Comparison of ENCODE assay signal across 12 cellular contexts in genomic region chr7:54888736-54889082, GRCh38.
DNase-seq lines count a peak whose midpoint lies in the region; ATAC-seq and TF ChIP-seq lines count a peak whose summit lies in the region.
"Had no signal": no experiment of that assay in that cellular context is flagged by ENCODE, and none has a peak within 500 bp of the region (broad histone marks: within the 10 kb centered on the region; RNA-seq: fewer than 3 reads in every experiment).

No MANE protein-coding gene starts in this region.

- ATAC-seq in heart right ventricle (peak in 1 of 8 donors; percentile 47), GM21576 (IDR thresholded peaks at IDR 0.05; ENCODE audit: unreplicated experiment) (no peak)
- ATAC-seq: body of pancreas had no signal

- H3K36me3 ChIP-seq in adipocyte (ENCODE audit: control insufficient read depth, insufficient read depth, low read length, severe bottlenecking) (no peaks in the 10 kb centered on the region), heart right ventricle (no peaks in the 10 kb centered on the region), neural progenitor cell (no peaks in the 10 kb centered on the region)
- H3K36me3 ChIP-seq in CD8-positive, alpha-beta memory T cell (ENCODE audit: insufficient read depth, low read length), result no peaks in the 10 kb centered on the region

- H3K27me3 Mint-ChIP-seq in neural progenitor cell (ENCODE audit: insufficient read depth, low read depth), result no peaks in the 10 kb centered on the region
- H3K27me3 Mint-ChIP-seq in CD8-positive, alpha-beta memory T cell, result peaks cover 10 to 19% of the 10 kb centered on the region in 2 donors

- no peaks in the 10 kb centered on the region for H3F3A ChIP-seq in neural progenitor cell (ENCODE audit: low read depth)

- H3K4me1 Mint-ChIP-seq in neural progenitor cell, result peaks cover 20% of the 10 kb centered on the region
- no peaks in the 10 kb centered on the region for H3K4me1 Mint-ChIP-seq in CD8-positive, alpha-beta memory T cell

- no peaks in the 10 kb centered on the region for H4K20me1 ChIP-seq in neural progenitor cell (ENCODE audit: low read depth)

- no peaks in the 10 kb centered on the region for H3K9me3 Mint-ChIP-seq in neural progenitor cell
- H3K9me3 Mint-ChIP-seq in CD8-positive, alpha-beta memory T cell, result peaks cover 0 to 2% (median 0%) of the 10 kb centered on the region in 5 donors
- H3K9me3 Mint-ChIP-seq: T-helper 2 cell treated with Interferon-gamma antibody and Interleukin-4, amounts not matched to agents 5 μg/mL and 100 μg/mL, for 36 hours had no signal

- H3K27ac Mint-ChIP-seq in neural progenitor cell, result no peak overlapping the region
- H3K27ac Mint-ChIP-seq in CD8-positive, alpha-beta memory T cell, result no peak overlapping the region
- H3K27ac Mint-ChIP-seq: T-helper 2 cell treated with Interferon-gamma antibody and Interleukin-4, amounts not matched to agents 5 μg/mL and 100 μg/mL, for 36 hours had no signal

- no peaks in the 10 kb centered on the region for H3K9me3 ChIP-seq in AG04450 (ENCODE audit: control insufficient read depth, insufficient read depth, low read length)
- H3K9me3 ChIP-seq in adipocyte (ENCODE audit: control insufficient read depth, low read length), result no peaks in the 10 kb centered on the region
- peaks cover 0 to 3% (median 0%) of the 10 kb centered on the region in 11 donors for H3K9me3 ChIP-seq in heart right ventricle
- H3K9me3 ChIP-seq in neural progenitor cell (ENCODE audit: low read depth), result no peaks in the 10 kb centered on the region
- no peaks in the 10 kb centered on the region for H3K9me3 ChIP-seq in CD8-positive, alpha-beta memory T cell (ENCODE audit: low read length)
- H3K9me3 ChIP-seq: body of pancreas had no signal

- CTCF ChIA-PET in AG04450 (lab: Charles Lee), result interaction anchor here (1.2 kb wide), 1 partner anchor 367 kb away, joined by 4 read pairs; no protein-coding TSS in a partner anchor
- CTCF ChIA-PET in CD8-positive, alpha-beta memory T cell (lab: Charles Lee), result no interaction called here

- H3K4me2 ChIP-seq in neural progenitor cell, result peak overlapping the region; percentile 71

- peak overlapping the region; percentile 56 for H3K9ac ChIP-seq in adipocyte (ENCODE audit: low read length)
- H3K9ac ChIP-seq in neural progenitor cell, result no peak overlapping the region

- peak overlapping the region; percentile 81 for H3K4me3 Mint-ChIP-seq in neural progenitor cell
- H3K4me3 Mint-ChIP-seq in CD8-positive, alpha-beta memory T cell, result no peak overlapping the region
- H3K4me3 Mint-ChIP-seq: T-helper 2 cell treated with Interferon-gamma antibody and Interleukin-4, amounts not matched to agents 5 μg/mL and 100 μg/mL, for 36 hours had no signal

- WGBS in heart right ventricle, 2 donors, result 9 to 10% methylated on average over 12 of the region's 12 CpGs

- H3K4me1 ChIP-seq in adipocyte (ENCODE audit: control insufficient read depth, insufficient read depth, low read length) (peaks cover 6% of the 10 kb centered on the region), heart right ventricle (peaks cover 0 to 9% (median 0%) of the 10 kb centered on the region in 9 donors), neural progenitor cell (no peaks in the 10 kb centered on the region)
- H3K4me1 ChIP-seq in CD8-positive, alpha-beta memory T cell (ENCODE audit: insufficient read depth, low read length), result no peaks in the 10 kb centered on the region
- H3K4me1 ChIP-seq: body of pancreas had no signal

- H3K27me3 ChIP-seq in AG04450 (ENCODE audit: control insufficient read depth, insufficient read depth, low read length) (no peaks in the 10 kb centered on the region), adipocyte (replicated peaks; ENCODE audit: control insufficient read depth, insufficient read depth, low read length) (no peaks in the 10 kb centered on the region), heart right ventricle (peaks cover 0 to 23% (median 12%) of the 10 kb centered on the region in 7 donors), neural progenitor cell (peaks cover 21% of the 10 kb centered on the region)
- no peaks in the 10 kb centered on the region for H3K27me3 ChIP-seq in CD8-positive, alpha-beta memory T cell (ENCODE audit: insufficient read depth, low read length, poor library complexity, severe bottlenecking)
- H3K27me3 ChIP-seq: body of pancreas had no signal

- peak overlapping the region; percentile 46 for H3K4me3 ChIP-seq in AG04450 (ENCODE audit: low read depth, low read length)
- H3K4me3 ChIP-seq in adipocyte (ENCODE audit: low read length), result peak overlapping the region; percentile 79
- peak overlapping the region in 8 of 10 donors; percentile 7 to 48 (median 39) for H3K4me3 ChIP-seq in heart right ventricle
- peak overlapping the region; percentile 35 for H3K4me3 ChIP-seq in neural progenitor cell
- no peak overlapping the region for H3K4me3 ChIP-seq in CD8-positive, alpha-beta memory T cell (ENCODE audit: low read length)
- H3K4me3 ChIP-seq: body of pancreas had no signal

- DNase-seq in AG04450 (ENCODE audit: low read depth, low spot score) (no peak), adipocyte (ENCODE audit: low read depth) (no peak), heart right ventricle (no peak), neural progenitor cell (ENCODE audit: low spot score) (no peak)
- DNase-seq in activated CD4-positive, alpha-beta T cell treated with anti-CD3 and anti-CD28 coated beads for 1 hour, result no peak
- DNase-seq in activated naive CD4-positive, alpha-beta T cell treated with anti-CD3 and anti-CD28 coated beads, Interleukin-2, amount 50 U/mL, for 16 hours, result no peak
- no peak for DNase-seq in CD8-positive, alpha-beta memory T cell
- DNase-seq: body of pancreas, KG1 had no signal

- POLR2A ChIA-PET in AG04450 (lab: Yijun Ruan, JAX), result no interaction called here
- POLR2A ChIA-PET in CD8-positive, alpha-beta memory T cell (lab: Charles Lee), result no interaction called here

- no peaks in the 10 kb centered on the region for H3K36me3 Mint-ChIP-seq in neural progenitor cell
- no peaks in the 10 kb centered on the region for H3K36me3 Mint-ChIP-seq in CD8-positive, alpha-beta memory T cell

- intact Hi-C loops in heart right ventricle (cut with DNase I), result no loop called here

- TF ChIP-seq CTCF in AG04450 (IDR thresholded peaks at IDR 0.05; ENCODE audit: low read depth, low read length), result no peak
- TF ChIP-seq CTCF in heart right ventricle (IDR thresholded peaks at IDR 0.05), result no peak
- TF ChIP-seq CTCF in neural progenitor cell (IDR thresholded peaks at IDR 0.05), result no peak

- H2AFZ ChIP-seq in neural progenitor cell (replicated peaks), result no peak overlapping the region

- H3K79me2 ChIP-seq in neural progenitor cell (ENCODE audit: low read depth), result no peaks in the 10 kb centered on the region

- H3K27ac ChIP-seq in AG04450 (ENCODE audit: low read depth, low read length) (no peak overlapping the region), heart right ventricle (no peak overlapping the region), neural progenitor cell (no peak overlapping the region)
- no peak overlapping the region for H3K27ac ChIP-seq in CD8-positive, alpha-beta memory T cell (ENCODE audit: low read depth, low read length)
- H3K27ac ChIP-seq: body of pancreas, C4-2B had no signal
